Comparison of ENCODE assay signal across 19 cellular contexts in the genomic region with DNA sequence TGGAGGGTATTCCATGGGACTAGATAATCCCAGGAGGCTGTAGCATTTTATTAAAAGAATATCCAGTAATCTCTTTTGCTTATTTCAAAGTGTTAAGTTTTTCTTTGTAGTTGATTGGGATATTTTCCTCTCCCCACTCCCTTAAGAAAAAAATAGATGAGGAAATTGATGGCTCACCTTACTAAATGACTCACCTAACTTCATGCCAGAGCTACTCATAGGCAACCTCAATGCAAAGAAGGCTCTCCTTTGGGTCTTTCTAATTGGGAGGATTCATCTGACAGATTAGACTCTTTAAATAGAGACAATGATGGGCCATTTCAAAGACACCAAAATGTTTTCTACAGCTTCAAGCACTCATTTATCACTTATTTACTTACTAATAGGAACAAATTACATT.
"Had no signal": no experiment of that assay in that cellular context is flagged by ENCODE, and none has a peak within 500 bp of the region (broad histone marks: within the 10 kb centered on the region; RNA-seq: fewer than 3 reads in every experiment).

No MANE protein-coding gene starts in this region.

- DNase-seq: activated CD4-positive, alpha-beta T cell treated with anti-CD3 and anti-CD28 coated beads for 1 hour; activated CD4-positive, alpha-beta T cell treated with anti-CD3 and anti-CD28 coated beads, Interleukin-2, amount 50 U/mL, for 4 hours; activated naive CD4-positive, alpha-beta T cell treated with anti-CD3 and anti-CD28 coated beads, Interleukin-2, amount 50 U/mL, for 16 hours; adrenal gland; caudate nucleus; colonic mucosa; foreskin fibroblast; heart left ventricle; immature natural killer cell; left colon; lower lobe of right lung; psoas muscle; right lobe of liver had no signal

- H3K4me3 Mint-ChIP-seq: activated T-helper 17 cell treated with anti-CD3 and anti-CD28 coated beads, Interleukin-2, amount 50 U/mL, for 72 hours; immature natural killer cell; mesothelial cell of epicardium; stimulated activated naive CD8-positive, alpha-beta T cell treated with anti-CD3 and anti-CD28 coated beads, Interleukin-15, Interleukin-2, amounts not matched to agents 100 ng/mL and 50 ng/mL, for 24 hours; T-helper 2 cell treated with Interferon-gamma antibody and Interleukin-4, amounts not matched to agents 5 μg/mL and 100 μg/mL, for 36 hours had no signal

- ATAC-seq: activated T-helper 17 cell treated with anti-CD3 and anti-CD28 coated beads, Interleukin-2, amount 50 U/mL, for 72 hours; heart left ventricle; left colon; lower lobe of right lung; psoas muscle; right lobe of liver had no signal

- H3K27ac Mint-ChIP-seq: activated T-helper 17 cell treated with anti-CD3 and anti-CD28 coated beads, Interleukin-2, amount 50 U/mL, for 72 hours; immature natural killer cell; mesothelial cell of epicardium; stimulated activated naive CD8-positive, alpha-beta T cell treated with anti-CD3 and anti-CD28 coated beads, Interleukin-15, Interleukin-2, amounts not matched to agents 100 ng/mL and 50 ng/mL, for 24 hours; T-helper 2 cell treated with Interferon-gamma antibody and Interleukin-4, amounts not matched to agents 5 μg/mL and 100 μg/mL, for 36 hours had no signal

- H3K9me3 Mint-ChIP-seq: T-helper 2 cell treated with Interferon-gamma antibody and Interleukin-4, amounts not matched to agents 5 μg/mL and 100 μg/mL, for 36 hours had no signal

- H3K36me3 Mint-ChIP-seq: immature natural killer cell, mesothelial cell of epicardium had no signal

- H3K27me3 Mint-ChIP-seq: activated T-helper 17 cell treated with anti-CD3 and anti-CD28 coated beads, Interleukin-2, amount 50 U/mL, for 72 hours; stimulated activated naive CD8-positive, alpha-beta T cell treated with anti-CD3 and anti-CD28 coated beads, Interleukin-15, Interleukin-2, amounts not matched to agents 100 ng/mL and 50 ng/mL, for 24 hours had no signal

- H3K27ac ChIP-seq: adrenal gland, colonic mucosa, heart left ventricle, lower lobe of right lung, psoas muscle, right lobe of liver, suprapubic skin, VCaP had no signal

- H3K4me1 Mint-ChIP-seq: activated T-helper 17 cell treated with anti-CD3 and anti-CD28 coated beads, Interleukin-2, amount 50 U/mL, for 72 hours; immature natural killer cell had no signal
